12 cellular contexts compared by ENCODE assay signal in genomic region chr20:58246346-58246745, GRCh38. TPM values are rescaled to one million over a fixed set of nuclear protein-coding genes. Genes with fewer than 3 reads are reported as not detected.
DNase-seq lines count a peak whose midpoint lies in the region; FAIRE-seq and TF ChIP-seq lines count a peak whose summit lies in the region.
"Had no signal": no experiment of that assay in that cellular context is flagged by ENCODE, and none has a peak within 500 bp of the region (broad histone marks: within the 10 kb centered on the region; RNA-seq: fewer than 3 reads in every experiment).

No MANE protein-coding gene starts in this region.

- no peaks in the 10 kb centered on the region for H3K27me3 ChIP-seq in endothelial cell of umbilical vein (ENCODE audit: control insufficient read depth in 2 of 2, insufficient read depth in 2 of 2, low read length in 2 of 2)
- H3K27me3 ChIP-seq in osteoblast (ENCODE audit: insufficient read depth, low read length): no peaks in the 10 kb centered on the region

- H3K79me2 ChIP-seq in endothelial cell of umbilical vein (ENCODE audit: control insufficient read depth, insufficient read depth, low read length): peaks cover 4% of the 10 kb centered on the region
- H3K79me2 ChIP-seq in osteoblast (ENCODE audit: insufficient read depth, low read length): peaks cover 10% of the 10 kb centered on the region

- no peaks in the 10 kb centered on the region for H3K4me1 ChIP-seq in endothelial cell of umbilical vein (ENCODE audit: control insufficient read depth, extremely low read depth, insufficient read depth, low read length)
- no peaks in the 10 kb centered on the region for H3K4me1 ChIP-seq in osteoblast (ENCODE audit: insufficient read depth, low read length)

- BruUV-seq in endothelial cell of umbilical vein (replicated peaks; lab: Mats Ljungman, UMichigan): no TSS peak

- no peak overlapping the region for H2AFZ ChIP-seq in endothelial cell of umbilical vein (ENCODE audit: low read depth, low read length)
- no peak overlapping the region for H2AFZ ChIP-seq in osteoblast (ENCODE audit: low read length)

- dilution Hi-C loops in endothelial cell of umbilical vein (cut with MboI; ENCODE audit: extremely low pct_ligation_motif_present, low sequenced_read_pairs): loop anchor here (25.0 kb wide), 3 partner anchors 216 to 591 kb away; partner anchors contain the start of gene STX16

- H3K9ac ChIP-seq in endothelial cell of umbilical vein (replicated peaks; ENCODE audit: extremely low read depth, insufficient read depth, low read length): no peak overlapping the region

- POLR2A ChIA-PET in endothelial cell of umbilical vein (lab: Charles Lee): no interaction called here

- H3K9me1 ChIP-seq in endothelial cell of umbilical vein (replicated peaks; ENCODE audit: control insufficient read depth, extremely low read depth, insufficient read depth, low read length): no peaks in the 10 kb centered on the region

- TF ChIP-seq CTCF in endothelial cell of umbilical vein (IDR thresholded peaks at IDR 0.05; ENCODE audit: extremely low read depth in 1 of 2, insufficient read depth in 1 of 2, low read depth in 1 of 2, low read length in 2 of 2) (peak; percentile 11 to 18), osteoblast (IDR thresholded peaks at IDR 0.05; ENCODE audit: extremely low read depth, low read depth, low read length) (peak; percentile 50)

- H3K27ac ChIP-seq in endothelial cell of umbilical vein (ENCODE audit: insufficient read depth, low read depth, low read length) (no peak overlapping the region), osteoblast (ENCODE audit: low read depth, low read length) (no peak overlapping the region)
- H3K27ac ChIP-seq: coronary artery had no signal

- H3K4me2 ChIP-seq in endothelial cell of umbilical vein (ENCODE audit: insufficient read depth, low read length): no peak overlapping the region
- no peak overlapping the region for H3K4me2 ChIP-seq in osteoblast (ENCODE audit: insufficient read depth, low read length)

- CTCF ChIA-PET in endothelial cell of umbilical vein (lab: Charles Lee): interaction anchor here (0.9 to 2.3 kb wide), 14 partner anchors 9 to 218 kb away, joined by 3 to 21 read pairs (median 4); partner anchors contain the start of gene VAPB

- H3K9me3 ChIP-seq in endothelial cell of umbilical vein (replicated peaks; ENCODE audit: control insufficient read depth, insufficient read depth, low read length) (no peaks in the 10 kb centered on the region), osteoblast (ENCODE audit: low read depth, low read length) (no peaks in the 10 kb centered on the region)

- no peak for TF ChIP-seq POLR2A in endothelial cell of umbilical vein (IDR thresholded peaks at IDR 0.05; ENCODE audit: low read depth, low read length)

- DNase-seq in DMS 273 (lab: John Stamatoyannopoulos, UW; ENCODE audit: unreplicated experiment): peak; percentile 28
- no peak for DNase-seq in DMS 273 treated with DMSO at 0.1 percent for 48 hours (lab: John Stamatoyannopoulos, UW)
- peak; percentile 37 for DNase-seq in NCI-H460 (ENCODE audit: extremely low read depth, low read depth)
- DNase-seq in endothelial cell of umbilical vein (ENCODE audit: low read depth, low spot score): peak; percentile 15
- no peak for DNase-seq in osteoblast (ENCODE audit: insufficient read length, low spot score, missing footprints)
- no peak for DNase-seq in NOMO-1 treated with DMSO at 0.1 percent for 48 hours (lab: John Stamatoyannopoulos, UW; ENCODE audit: unreplicated experiment)
- DNase-seq in D341Med (ENCODE audit: low spot score): no peak
- no peak for DNase-seq in midbrain (lab: John Stamatoyannopoulos, UW)
- DNase-seq: 8988T; activated CD4-positive, alpha-beta T cell treated with anti-CD3 and anti-CD28 coated beads for 48 hours; NCI-H524 treated with DMSO at 0.1 percent for 48 hours had no signal

- H3K4me3 ChIP-seq in endothelial cell of umbilical vein (replicated peaks in 1 of 3; ENCODE audit: insufficient read depth in 1 of 3, low read depth in 1 of 3, low read length in 3 of 3): no peak overlapping the region
- no peak overlapping the region for H3K4me3 ChIP-seq in osteoblast (ENCODE audit: insufficient read depth, low read length)
- H3K4me3 ChIP-seq: coronary artery had no signal

- no peak for FAIRE-seq in endothelial cell of umbilical vein (lab: Jason Lieb, UNC)

- intact Hi-C loops in endothelial cell of umbilical vein (cut with micrococcal nuclease): no loop called here

- peaks cover 16 to 33% of the 10 kb centered on the region in 2 experiments for H3K36me3 ChIP-seq in endothelial cell of umbilical vein (ENCODE audit: control insufficient read depth in 2 of 2, extremely low read depth in 1 of 2, insufficient read depth in 2 of 2, low read length in 2 of 2)
- H3K36me3 ChIP-seq in osteoblast (ENCODE audit: insufficient read depth, low read length): peaks cover 59% of the 10 kb centered on the region

- H4K20me1 ChIP-seq in endothelial cell of umbilical vein (replicated peaks; ENCODE audit: control insufficient read depth, extremely low read depth, insufficient read depth, low read length) (no peaks in the 10 kb centered on the region), osteoblast (ENCODE audit: insufficient read depth, low read length) (peaks cover 19% of the 10 kb centered on the region)

TF ChIP-seq in endothelial cell of umbilical vein, 7 proteins besides CTCF, POLR2A, EP300 and RAD21:
- no peak for TF ChIP-seq MYC (IDR thresholded peaks at IDR 0.05; ENCODE audit: low read depth, low read length)
- no peak for TF ChIP-seq JUN (IDR thresholded peaks at IDR 0.05; ENCODE audit: borderline replicate concordance, insufficient read depth, insufficient read length, low read depth)

RNA-seq across cellular contexts. Expression of gene ANKRD60, which starts 17.9 kb away (rescaled TPM):
- not detected in 2 replicates for total RNA-seq in NCI-H460 (2014; rRNA removed; shearing (Covaris generic))
- not detected in 2 replicates for polyA plus RNA-seq in NCI-H460 (2014; cell fraction: nucleus; rRNA removed)
- not detected in 2 replicates for total RNA-seq in endothelial cell of umbilical vein
- polyA plus RNA-seq in endothelial cell of umbilical vein: not detected in 2 replicates
- not detected in 2 replicates for polyA plus RNA-seq in endothelial cell of umbilical vein (2011; cell fraction: cytosol; rRNA removed)
- polyA plus RNA-seq in endothelial cell of umbilical vein (2011; cell fraction: nucleus; rRNA removed): not detected in 2 replicates
- not detected in 2 replicates for polyA plus RNA-seq in endothelial cell of umbilical vein (2012)
- not detected in 2 replicates for polyA minus RNA-seq in endothelial cell of umbilical vein
- not detected for polyA minus RNA-seq in endothelial cell of umbilical vein (2011; cell fraction: cytosol; rRNA and poly(A)+ RNA removed)
- polyA minus RNA-seq in endothelial cell of umbilical vein (2011; cell fraction: nucleus; rRNA and poly(A)+ RNA removed): not detected in 2 replicates
- not detected in 2 replicates for total RNA-seq in osteoblast

Comparison
In these comparisons a context has a peak if more than half of its experiments do, and no peak if none do; other contexts are left out.
1. DNase-seq: peak in DMS 273 (single experiment), NCI-H460 (single experiment) and endothelial cell of umbilical vein (single experiment); none in DMS 273 treated with DMSO at 0.1 percent for 48 hours (single experiment), osteoblast (single experiment), NOMO-1 treated with DMSO at 0.1 percent for 48 hours (single experiment), D341Med (single experiment) and midbrain (single experiment).